ENCODE assay signal across 8 cellular contexts in genomic region chr1:248837794-248838356, GRCh38. TPM values are rescaled to one million over a fixed set of nuclear protein-coding genes. Genes with fewer than 3 reads are reported as not detected.
DNase-seq lines count a peak whose midpoint lies in the region; ATAC-seq, FAIRE-seq and TF ChIP-seq lines count a peak whose summit lies in the region.

Gene ZNF672, plus strand, starts transcription at chr1:248838224. Its CDS starts 9,051 bp downstream, at chr1:248847275.

- peak; percentile 98 for DNase-seq in AG08396 (ENCODE audit: low spot score)
- peak; percentile 97 for DNase-seq in NCI-H2227 treated with DMSO at 0.1 percent for 48 hours (lab: John Stamatoyannopoulos, UW)
- peak; percentile 100 for DNase-seq in WERI-Rb-1
- DNase-seq in breast epithelium (ENCODE audit: low spot score in 2 of 2) = peak; percentile 97 to 98
- peak; percentile 96 for DNase-seq in iPS-NIHi11 (ENCODE audit: low spot score)
- peak; percentile 99 for DNase-seq in small intestine

- TF ChIP-seq POLR2A in GM18951 (IDR thresholded peaks at IDR 0.05; ENCODE audit: extremely low read depth, insufficient read depth, insufficient read length) (peak; percentile 80), breast epithelium (IDR thresholded peaks at IDR 0.05) (no peak)

- ATAC-seq in HG03175 (IDR thresholded peaks at IDR 0.05; ENCODE audit: unreplicated experiment) = peak; percentile 82

- TF ChIP-seq CTCF in WERI-Rb-1 (IDR thresholded peaks at IDR 0.05; ENCODE audit: low read depth, low read length) = no peak
- peak in 1 of 3 donors; percentile 4 for TF ChIP-seq CTCF in breast epithelium (IDR thresholded peaks at IDR 0.05)

- H3K4me1 ChIP-seq in breast epithelium (peaks cover 0 to 7% of the 10 kb centered on the region in 2 donors), small intestine (ENCODE audit: control insufficient read depth in 2 of 2, insufficient read depth in 1 of 2, low read depth in 1 of 2, low read length in 1 of 2) (peaks cover 0 to 4% of the 10 kb centered on the region in 2 donors)

- H3K27me3 ChIP-seq in WERI-Rb-1 (ENCODE audit: insufficient read depth, low read depth, severe bottlenecking) = no peaks in the 10 kb centered on the region
- H3K27me3 ChIP-seq in breast epithelium = no peaks in the 10 kb centered on the region
- no peaks in the 10 kb centered on the region for H3K27me3 ChIP-seq in small intestine (ENCODE audit: control insufficient read depth in 2 of 2, insufficient read depth in 2 of 2, low read length in 2 of 2)

- H3K36me3 ChIP-seq in WERI-Rb-1 (peaks cover 21% of the 10 kb centered on the region), breast epithelium (no peaks in the 10 kb centered on the region), small intestine (ENCODE audit: control insufficient read depth in 2 of 2, insufficient read depth in 2 of 2, low read length in 2 of 2) (no peaks in the 10 kb centered on the region)

- H3K27ac ChIP-seq in WERI-Rb-1 (peak within 1 kb of the TSS; percentile 98), breast epithelium (peak within 1 kb of the TSS; percentile 100), small intestine (ENCODE audit: low read depth in 1 of 2, low read length in 1 of 2) (peak within 1 kb of the TSS; percentile 98 to 100)

- intact Hi-C loops in breast epithelium (cut with DNase I; ENCODE audit: low total_unique reads) = no loop called here

- FAIRE-seq in small intestine (lab: Jason Lieb, UNC) = no peak

- 0% methylated on average over 41 to 48 of the region's 48 CpGs for WGBS in small intestine, 3 donors

- in situ Hi-C loops in GM18951 (cut with MboI; ENCODE audit: low sequenced_read_pairs, unreplicated experiment) = no loop called here

- H3K9me3 ChIP-seq in WERI-Rb-1 (ENCODE audit: severe bottlenecking) (no peaks in the 10 kb centered on the region), breast epithelium (no peaks in the 10 kb centered on the region), small intestine (ENCODE audit: control insufficient read depth, low read depth) (no peaks in the 10 kb centered on the region)

- H3K4me3 ChIP-seq in WERI-Rb-1 (ENCODE audit: low read depth, low read length) (peak within 1 kb of the TSS; percentile 92), breast epithelium (peak within 1 kb of the TSS; percentile 89 to 96 (median 94)), small intestine (ENCODE audit: low read depth in 1 of 2, low read length in 2 of 2) (peak within 1 kb of the TSS; percentile 74 to 95)

RNA-seq across cellular contexts. Expression of gene ZNF672, which starts in this region (rescaled TPM):
- 10 to 100 TPM; 23.2 to 31.6 (median 27.2) TPM for total RNA-seq in breast epithelium
- 10 to 100 TPM; 17.2 to 25.7 (median 20.8) TPM for polyA plus RNA-seq in small intestine

Comparison
In these comparisons a context has a peak if more than half of its experiments do, and no peak if none do; other contexts are left out.
1. Peak in every context shown above with its lines: DNase-seq, ATAC-seq, H3K4me3 ChIP-seq and H3K27ac ChIP-seq.